In genomic region chr17:82536220-82537201, GRCh38 we compare ENCODE assay signal across 8 cellular contexts. TPM values are rescaled to one million over a fixed set of nuclear protein-coding genes. Genes with fewer than 3 reads are reported as not detected.
DNase-seq lines count a peak whose midpoint lies in the region; ATAC-seq and TF ChIP-seq lines count a peak whose summit lies in the region.

No MANE protein-coding gene starts in this region.

- TF ChIP-seq CTCF in HFF-Myc (IDR thresholded peaks at IDR 0.05; ENCODE audit: low read depth, low read length, missing control alignments), result no peak
- no peak for TF ChIP-seq CTCF in spleen (IDR thresholded peaks at IDR 0.05 in 8 of 11, conservative IDR thresholded peaks at IDR 0.05 in 3 of 11)

- H3K36me3 ChIP-seq in spleen, result no peaks in the 10 kb centered on the region

- H3K27me3 Mint-ChIP-seq in activated naive CD8-positive, alpha-beta T cell treated with anti-CD3 and anti-CD28 coated beads for 36 hours, result no peaks in the 10 kb centered on the region

- H3K4me1 ChIP-seq in spleen, result peaks cover 26 to 98% (median 82%) of the 10 kb centered on the region in 6 donors

- H3K4me3 Mint-ChIP-seq in activated naive CD8-positive, alpha-beta T cell treated with anti-CD3 and anti-CD28 coated beads for 36 hours, result no peak overlapping the region

- ATAC-seq in left ventricle myocardium superior, result peak; percentile 62
- no peak for ATAC-seq in GM21825 (IDR thresholded peaks at IDR 0.05; ENCODE audit: unreplicated experiment)

- no peaks in the 10 kb centered on the region for H3K9me3 ChIP-seq in spleen

- intact Hi-C loops in left ventricle myocardium superior (cut with micrococcal nuclease), result no loop called here
- intact Hi-C loops in spleen (cut with DNase I; ENCODE audit: low total_unique reads), result no loop called here

- TF ChIP-seq POLR2A in spleen (IDR thresholded peaks at IDR 0.05), result no peak

- no peaks in the 10 kb centered on the region for H3K27me3 ChIP-seq in spleen (replicated peaks in 1 of 7)

- H3K27ac ChIP-seq in spleen, result peak overlapping the region in 7 of 8 donors; percentile 70 to 84 (median 77)

- H3K9me3 Mint-ChIP-seq in activated naive CD8-positive, alpha-beta T cell treated with anti-CD3 and anti-CD28 coated beads for 36 hours, result no peaks in the 10 kb centered on the region

- H3K4me3 ChIP-seq in HFF-Myc (replicated peaks; ENCODE audit: low read depth, low read length) (peak overlapping the region; percentile 2; the same call in 1 of the 2 replicates), spleen (no peak overlapping the region)

- H3K36me3 Mint-ChIP-seq in activated naive CD8-positive, alpha-beta T cell treated with anti-CD3 and anti-CD28 coated beads for 36 hours, result peaks cover 3% of the 10 kb centered on the region

- 40 to 49% (median 48%) methylated on average over 9 of the region's 9 CpGs for WGBS in spleen, 5 donors

- DNase-seq in HFF-Myc (ENCODE audit: extremely low read depth, low read depth) (no peak), left ventricle myocardium superior (no peak), spleen (no peak), NCI-H510A (lab: John Stamatoyannopoulos, UW) (no peak), NCI-H226 (no peak), NCI-H2171 treated with DMSO at 0.1 percent for 48 hours (lab: John Stamatoyannopoulos, UW) (no peak)
- DNase-seq in activated naive CD8-positive, alpha-beta T cell treated with anti-CD3 and anti-CD28 coated beads for 36 hours, result no peak

- peak overlapping the region; percentile 54 for H3K27ac Mint-ChIP-seq in activated naive CD8-positive, alpha-beta T cell treated with anti-CD3 and anti-CD28 coated beads for 36 hours

- peaks cover 53% of the 10 kb centered on the region for H3K4me1 Mint-ChIP-seq in activated naive CD8-positive, alpha-beta T cell treated with anti-CD3 and anti-CD28 coated beads for 36 hours

RNA-seq across cellular contexts. Expression of gene FOXK2, which starts 17.0 kb away (rescaled TPM):
- total RNA-seq in activated naive CD8-positive, alpha-beta T cell treated with anti-CD3 and anti-CD28 coated beads for 36 hours, result 10 to 100 TPM; 59.4 to 67.2 TPM
- total RNA-seq in left ventricle myocardium superior (41.5 TPM), spleen (10 to 100 TPM; 39.9 to 55.1 (median 45.6) TPM)
- polyA plus RNA-seq in spleen, result 10 to 100 TPM; 10.4 to 16.7 (median 12.4) TPM
